Comparison of ENCODE assay signal across 1 cellular context in the genomic region with DNA sequence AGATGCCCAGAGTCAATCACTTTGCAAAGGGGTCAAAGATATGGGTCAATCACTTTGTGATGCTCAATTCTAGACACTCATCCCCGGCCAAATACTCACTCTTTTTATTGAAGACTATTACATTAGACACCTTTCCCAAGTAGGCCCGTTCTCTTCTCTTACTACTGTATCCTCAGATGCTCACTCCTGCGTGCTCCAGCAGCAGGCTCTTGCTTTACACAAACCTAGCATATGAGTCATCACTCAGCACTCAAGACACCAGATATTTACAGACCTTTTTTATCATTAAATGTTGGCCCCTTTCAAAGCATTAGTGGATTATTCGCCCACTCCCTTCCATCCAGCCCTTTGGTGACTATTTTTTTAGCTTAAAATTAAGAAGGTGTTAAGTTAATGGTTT.
TF ChIP-seq lines count a peak whose summit lies in the region.

No MANE protein-coding gene starts in this region.

TF ChIP-seq in HepG2, 621 proteins besides CTCF, POLR2A, EP300 and RAD21 (continued from another document):
- no peak for TF ChIP-seq ZNF549 (CRISPR knock-in tag; IDR thresholded peaks at IDR 0.05)
- TF ChIP-seq, protein P1, sequence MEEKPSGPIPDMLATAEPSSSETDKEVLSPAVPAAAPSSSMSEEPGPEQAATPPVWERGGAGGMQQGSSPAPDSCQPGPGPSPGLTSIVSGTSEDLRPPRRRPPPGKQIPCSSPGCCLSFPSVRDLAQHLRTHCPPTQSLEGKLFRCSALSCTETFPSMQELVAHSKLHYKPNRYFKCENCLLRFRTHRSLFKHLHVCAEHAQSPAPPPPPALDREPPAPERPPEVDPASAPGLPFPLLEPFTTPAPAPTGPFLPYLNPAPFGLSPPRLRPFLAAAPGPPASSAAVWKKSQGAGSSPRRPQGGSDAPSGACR (CRISPR knock-in tag; IDR thresholded peaks at IDR 0.05), result no peak
- TF ChIP-seq ZNF614 (CRISPR knock-in tag; IDR thresholded peaks at IDR 0.05; ENCODE audit: borderline replicate concordance), result no peak
- TF ChIP-seq, protein P2, sequence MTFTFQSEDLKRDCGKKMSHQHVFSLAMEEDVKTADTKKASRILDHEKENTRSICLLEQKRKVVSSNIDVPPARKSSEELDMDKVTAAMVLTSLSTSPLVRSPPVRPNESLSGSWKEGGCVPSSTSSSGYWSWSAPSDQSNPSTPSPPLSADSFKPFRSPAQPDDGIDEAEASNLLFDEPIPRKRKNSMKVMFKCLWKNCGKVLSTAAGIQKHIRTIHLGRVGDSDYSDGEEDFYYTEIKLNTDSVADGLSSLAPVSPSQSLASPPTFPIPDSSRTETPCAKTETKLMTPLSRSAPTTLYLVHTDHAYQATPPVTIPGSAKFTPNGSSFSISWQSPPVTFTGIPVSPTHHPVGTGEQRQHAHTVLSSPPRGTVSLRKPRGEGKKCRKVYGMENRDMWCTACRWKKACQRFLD (CRISPR knock-in tag; IDR thresholded peaks at IDR 0.05; ENCODE audit: borderline replicate concordance), result no peak
- no peak for TF ChIP-seq ZNF660 (CRISPR knock-in tag; IDR thresholded peaks at IDR 0.05; ENCODE audit: borderline replicate concordance, low read depth)
- TF ChIP-seq SRSF9 (IDR thresholded peaks at IDR 0.05; ENCODE audit: borderline replicate concordance, insufficient read depth, low read depth, low read length, poor library complexity, severe bottlenecking), result no peak
- no peak for TF ChIP-seq ZNF737 (CRISPR knock-in tag; IDR thresholded peaks at IDR 0.05; ENCODE audit: borderline replicate concordance)
- TF ChIP-seq KAT7 (CRISPR knock-in tag; IDR thresholded peaks at IDR 0.05; ENCODE audit: borderline replicate concordance), result no peak
- TF ChIP-seq ZNF350 (CRISPR knock-in tag; IDR thresholded peaks at IDR 0.05; ENCODE audit: borderline replicate concordance, low read depth), result no peak
- no peak for TF ChIP-seq GTF2F1 (IDR thresholded peaks at IDR 0.05; ENCODE audit: low read length)
- no peak for TF ChIP-seq WIZ (CRISPR knock-in tag; IDR thresholded peaks at IDR 0.05)
- TF ChIP-seq EZH2 (conservative IDR thresholded peaks at IDR 0.05; ENCODE audit: low read depth, low read length), result no peak
- no peak for TF ChIP-seq SYNCRIP (IDR thresholded peaks at IDR 0.05; ENCODE audit: insufficient read depth, low read depth, low read length)
